8 cellular contexts compared by ENCODE assay signal in genomic region chr9:105693435-105694275, GRCh38. TPM values are rescaled to one million over a fixed set of nuclear protein-coding genes. Genes with fewer than 3 reads are reported as not detected.
DNase-seq lines count a peak whose midpoint lies in the region; ATAC-seq and TF ChIP-seq lines count a peak whose summit lies in the region.

No MANE protein-coding gene starts in this region.

- no peak overlapping the region for H3K27ac ChIP-seq in hepatocyte
- H3K27ac ChIP-seq in skeletal muscle tissue (ENCODE audit: low read depth, low read length) = peak overlapping the region; percentile 92

- peak overlapping the region; percentile 76 for H3K4me2 ChIP-seq in hepatocyte

- intact Hi-C loops in activated CD4-positive, alpha-beta T cell treated with anti-CD3 and anti-CD28 coated beads for 36 hours (cut with DNase I, micrococcal nuclease) = loop anchor here (1.0 to 10.0 kb wide), 11 partner anchors 37 to 1599 kb away; partner anchors contain the start of genes FSD1L (in 2 of the 2), SLC44A1 (in 2 of the 2), ABCA1 (in 1 of the 2) and FKTN (in 1 of the 2)

- no peak for TF ChIP-seq RAD21 in Ishikawa (IDR thresholded peaks at IDR 0.05; ENCODE audit: low read depth)

- H3K9ac ChIP-seq in skeletal muscle tissue (ENCODE audit: low read depth in 1 of 3, low read length in 3 of 3) = peak overlapping the region; percentile 40 to 89 (median 87)

- H3K27me3 Mint-ChIP-seq in activated CD4-positive, alpha-beta T cell treated with anti-CD3 and anti-CD28 coated beads for 36 hours = peaks cover 15% of the 10 kb centered on the region
- peaks cover 22% of the 10 kb centered on the region for H3K27me3 Mint-ChIP-seq in activated CD8-positive, alpha-beta T cell treated with anti-CD3 and anti-CD28 coated beads, Interleukin-2, amount 10 ng/mL, durations not matched to agents 7 days and 5 days (ENCODE audit: low read depth)

- peak overlapping the region; percentile 41 for H3K4me3 ChIP-seq in hepatocyte
- H3K4me3 ChIP-seq in skeletal muscle tissue (ENCODE audit: low read length in 3 of 3) = peak overlapping the region; percentile 69 to 85 (median 84)

- H3K4me3 Mint-ChIP-seq in activated CD4-positive, alpha-beta T cell treated with anti-CD3 and anti-CD28 coated beads for 36 hours = peak overlapping the region; percentile 76
- peak overlapping the region; percentile 81 for H3K4me3 Mint-ChIP-seq in activated CD8-positive, alpha-beta T cell treated with anti-CD3 and anti-CD28 coated beads, Interleukin-2, amount 10 ng/mL, durations not matched to agents 7 days and 5 days

- DNase-seq in activated CD4-positive, alpha-beta T cell treated with anti-CD3 and anti-CD28 coated beads for 36 hours = peak; percentile 16
- DNase-seq in activated CD4-positive, alpha-beta T cell treated with anti-CD3 and anti-CD28 coated beads for 1 hour = no peak
- peak; percentile 27 for DNase-seq in activated CD8-positive, alpha-beta T cell treated with anti-CD3 and anti-CD28 coated beads, Interleukin-2, amount 10 ng/mL, durations not matched to agents 7 days and 5 days
- no peak for DNase-seq in hepatocyte (ENCODE audit: low spot score)
- no peak for DNase-seq in middle frontal gyrus (ENCODE audit: extremely low spot score, low spot score)

- H3K27me3 ChIP-seq in hepatocyte = peaks cover 21% of the 10 kb centered on the region
- peaks cover 0 to 8% (median 0%) of the 10 kb centered on the region in 3 donors for H3K27me3 ChIP-seq in skeletal muscle tissue (ENCODE audit: control insufficient read depth in 3 of 3, insufficient read depth in 3 of 3, low read length in 3 of 3)

- H3K27ac Mint-ChIP-seq in activated CD4-positive, alpha-beta T cell treated with anti-CD3 and anti-CD28 coated beads for 36 hours = peak overlapping the region; percentile 86
- no peak overlapping the region for H3K27ac Mint-ChIP-seq in activated CD8-positive, alpha-beta T cell treated with anti-CD3 and anti-CD28 coated beads, Interleukin-2, amount 10 ng/mL, durations not matched to agents 7 days and 5 days

- H3K9me2 ChIP-seq in hepatocyte (replicated peaks; ENCODE audit: insufficient read depth) = no peaks in the 10 kb centered on the region

- CTCF ChIA-PET in activated CD4-positive, alpha-beta T cell treated with anti-CD3 and anti-CD28 coated beads for 36 hours (lab: Charles Lee) = interaction anchor here (0.7 to 1.7 kb wide), 5 partner anchors 9 to 732 kb away, joined by 3 to 11 read pairs (median 3); no protein-coding TSS in a partner anchor
- CTCF ChIA-PET in activated CD8-positive, alpha-beta T cell treated with anti-CD3 and anti-CD28 coated beads, Interleukin-2, amount 10 ng/mL, durations not matched to agents 7 days and 5 days (lab: Charles Lee) = interaction anchor here (0.6 to 1.7 kb wide), 4 partner anchors 12 to 613 kb away, joined by 3 to 10 read pairs (median 4); no protein-coding TSS in a partner anchor

- peaks cover 24% of the 10 kb centered on the region for H3K79me2 ChIP-seq in hepatocyte

- H3K36me3 Mint-ChIP-seq in activated CD4-positive, alpha-beta T cell treated with anti-CD3 and anti-CD28 coated beads for 36 hours (ENCODE audit: low read depth) = no peaks in the 10 kb centered on the region
- H3K36me3 Mint-ChIP-seq in activated CD8-positive, alpha-beta T cell treated with anti-CD3 and anti-CD28 coated beads, Interleukin-2, amount 10 ng/mL, durations not matched to agents 7 days and 5 days (ENCODE audit: low read depth) = no peaks in the 10 kb centered on the region

- 15% methylated on average over 16 of the region's 16 CpGs for WGBS in hepatocyte (ENCODE audit: low lambda C conversion rate, missing lambda C conversion rate)

- TF ChIP-seq CTCF in hepatocyte (IDR thresholded peaks at IDR 0.05; ENCODE audit: poor library complexity) = no peak

- no peaks in the 10 kb centered on the region for H4K20me1 ChIP-seq in hepatocyte (ENCODE audit: insufficient read depth, poor library complexity, severe bottlenecking)

- peak overlapping the region; percentile 45 for H2AFZ ChIP-seq in hepatocyte

- POLR2A ChIA-PET in activated CD4-positive, alpha-beta T cell treated with anti-CD3 and anti-CD28 coated beads for 36 hours (lab: Charles Lee) = interaction anchor here (0.7 kb wide), 1 partner anchor 248 kb away, joined by 3 read pairs; no protein-coding TSS in a partner anchor
- POLR2A ChIA-PET in activated CD8-positive, alpha-beta T cell treated with anti-CD3 and anti-CD28 coated beads, Interleukin-2, amount 10 ng/mL, durations not matched to agents 7 days and 5 days (lab: Charles Lee) = interaction anchor here (1.0 kb wide), 1 partner anchor 13 kb away, joined by 3 read pairs; no protein-coding TSS in a partner anchor

- H3K4me1 ChIP-seq in hepatocyte (ENCODE audit: insufficient read depth) (peaks cover 2% of the 10 kb centered on the region), skeletal muscle tissue (ENCODE audit: control insufficient read depth in 3 of 3, insufficient read depth in 3 of 3, low read length in 3 of 3) (peaks cover 13 to 19% (median 15%) of the 10 kb centered on the region in 3 donors)

- H3K4me1 Mint-ChIP-seq in activated CD4-positive, alpha-beta T cell treated with anti-CD3 and anti-CD28 coated beads for 36 hours = peaks cover 21% of the 10 kb centered on the region
- H3K4me1 Mint-ChIP-seq in activated CD8-positive, alpha-beta T cell treated with anti-CD3 and anti-CD28 coated beads, Interleukin-2, amount 10 ng/mL, durations not matched to agents 7 days and 5 days (ENCODE audit: low read depth) = peaks cover 15% of the 10 kb centered on the region

- H3K9me3 Mint-ChIP-seq in activated CD4-positive, alpha-beta T cell treated with anti-CD3 and anti-CD28 coated beads for 36 hours (ENCODE audit: low read depth) = no peaks in the 10 kb centered on the region
- no peaks in the 10 kb centered on the region for H3K9me3 Mint-ChIP-seq in activated CD8-positive, alpha-beta T cell treated with anti-CD3 and anti-CD28 coated beads, Interleukin-2, amount 10 ng/mL, durations not matched to agents 7 days and 5 days (ENCODE audit: insufficient read depth)

- TF ChIP-seq EP300 in Ishikawa (IDR thresholded peaks at IDR 0.05; ENCODE audit: borderline replicate concordance) = no peak

- H3K36me3 ChIP-seq in hepatocyte (replicated peaks; ENCODE audit: insufficient read depth, low read depth) = no peaks in the 10 kb centered on the region
- H3K36me3 ChIP-seq in skeletal muscle tissue (ENCODE audit: control insufficient read depth in 3 of 3, insufficient read depth in 3 of 3, low read length in 3 of 3) = no peaks in the 10 kb centered on the region

- peak; percentile 16 for ATAC-seq in activated CD4-positive, alpha-beta T cell treated with anti-CD3 and anti-CD28 coated beads for 36 hours
- peak; percentile 30 for ATAC-seq in GM21737 (IDR thresholded peaks at IDR 0.05; ENCODE audit: unreplicated experiment)
- ATAC-seq in activated CD8-positive, alpha-beta T cell treated with anti-CD3 and anti-CD28 coated beads, Interleukin-2, amount 10 ng/mL, durations not matched to agents 7 days and 5 days = peak; percentile 1

- H3K9me3 ChIP-seq in hepatocyte (ENCODE audit: low read depth) (no peaks in the 10 kb centered on the region), skeletal muscle tissue (ENCODE audit: control insufficient read depth in 3 of 3, low read length in 3 of 3) (no peaks in the 10 kb centered on the region)

TF ChIP-seq in Ishikawa, 13 proteins besides CTCF, POLR2A, EP300 and RAD21:
- no peak for TF ChIP-seq USF1 (IDR thresholded peaks at IDR 0.05)
- TF ChIP-seq ZBTB7A (IDR thresholded peaks at IDR 0.05; ENCODE audit: low read depth) = 0 out of 2 replicates have a peak, but pooled peaks have one; percentile 4
- TF ChIP-seq CEBPB (IDR thresholded peaks at IDR 0.05) = no peak

RNA-seq across cellular contexts. Expression of gene TMEM38B, which starts 0.7 kb away (rescaled TPM):
- total RNA-seq in activated CD4-positive, alpha-beta T cell treated with anti-CD3 and anti-CD28 coated beads for 36 hours = 10 to 100 TPM; 14.5 to 24.8 TPM
- 1 to 10 TPM; 6.4 to 7.5 TPM for total RNA-seq in activated CD8-positive, alpha-beta T cell treated with anti-CD3 and anti-CD28 coated beads, Interleukin-2, amount 10 ng/mL, durations not matched to agents 7 days and 5 days
- 28.4 and 33.0 TPM in 2 replicates for total RNA-seq in hepatocyte
- polyA plus RNA-seq in hepatocyte = 14.2 and 22.0 TPM in 2 replicates
- 144 TPM for total RNA-seq in skeletal muscle tissue

RNA-seq across cellular contexts. Expression of gene TAL2, which starts 31.4 kb away (rescaled TPM):
- total RNA-seq in activated CD4-positive, alpha-beta T cell treated with anti-CD3 and anti-CD28 coated beads for 36 hours = not detected
- under 1 TPM in 1 of 2 experiments, not detected in 1; 0.39 TPM for total RNA-seq in activated CD8-positive, alpha-beta T cell treated with anti-CD3 and anti-CD28 coated beads, Interleukin-2, amount 10 ng/mL, durations not matched to agents 7 days and 5 days
- total RNA-seq in hepatocyte = not detected in 2 replicates
- 0.50 TPM in 1 of 2 replicates, not detected in the other for polyA plus RNA-seq in hepatocyte
- 12.0 TPM for total RNA-seq in skeletal muscle tissue

Comparison
In these comparisons a context has a peak if more than half of its experiments do, and no peak if none do; other contexts are left out.
1. DNase-seq: peak in activated CD4-positive, alpha-beta T cell treated with anti-CD3 and anti-CD28 coated beads for 36 hours (single experiment) and activated CD8-positive, alpha-beta T cell treated with anti-CD3 and anti-CD28 coated beads, Interleukin-2, amount 10 ng/mL, durations not matched to agents 7 days and 5 days (single experiment); none in activated CD4-positive, alpha-beta T cell treated with anti-CD3 and anti-CD28 coated beads for 1 hour (single experiment), hepatocyte (single experiment) and middle frontal gyrus (single experiment).
2. Peak in every context shown above with its lines, with median percentiles within 50 percentile points of each other: ATAC-seq.